ENCODE assay signal across 1 cellular context in genomic region chr7:30761214-30762156, GRCh38.
TF ChIP-seq lines count a peak whose summit lies in the region.

No MANE protein-coding gene starts in this region.

TF ChIP-seq in K562, 482 proteins besides CTCF, POLR2A, EP300 and RAD21 (continued from another document and continues in another):
- TF ChIP-seq ZBTB5 (IDR thresholded peaks at IDR 0.05), result no peak
- TF ChIP-seq MTA1 (IDR thresholded peaks at IDR 0.05; ENCODE audit: borderline replicate concordance), result peak; percentile 92
- TF ChIP-seq KAT2B (IDR thresholded peaks at IDR 0.05; ENCODE audit: low read depth, low read length), result no peak
- TF ChIP-seq NRF1 (conservative IDR thresholded peaks at IDR 0.05 in 1 of 2, IDR thresholded peaks at IDR 0.05 in 1 of 2), result peak; percentile 20 to 34; a peak in 2 of 4 replicates
- TF ChIP-seq HLTF (IDR thresholded peaks at IDR 0.05), result peak; percentile 69; the same call in 1 of the 2 replicates
- peak in 1 of 2 experiments; percentile 86; a peak in 2 of 4 replicates for TF ChIP-seq ZNF639 (CRISPR knock-in tag; conservative IDR thresholded peaks at IDR 0.05 in 1 of 2, IDR thresholded peaks at IDR 0.05 in 1 of 2)
- TF ChIP-seq ZBTB33 (CRISPR knock-in tag; IDR thresholded peaks at IDR 0.05), result peak; percentile 45; the same call in 1 of the 2 replicates
- no peak for TF ChIP-seq ZKSCAN8 (CRISPR knock-in tag; IDR thresholded peaks at IDR 0.05)
- 0 out of 2 replicates have a peak, but pooled peaks have one; percentile 17 for TF ChIP-seq ZBTB40 (IDR thresholded peaks at IDR 0.05)
- no peak for TF ChIP-seq ZBTB40 (CRISPR knock-in tag; IDR thresholded peaks at IDR 0.05)
- peak; percentile 78; the same call in 1 of the 2 replicates for TF ChIP-seq KHSRP (IDR thresholded peaks at IDR 0.05)
- peak; percentile 94 for TF ChIP-seq CEBPB (tag; IDR thresholded peaks at IDR 0.05)
- no peak for TF ChIP-seq FOXJ3 (CRISPR knock-in tag; IDR thresholded peaks at IDR 0.05)
- no peak for TF ChIP-seq ZNF830 (CRISPR knock-in tag; IDR thresholded peaks at IDR 0.05)
- TF ChIP-seq ZNF354B (CRISPR knock-in tag; IDR thresholded peaks at IDR 0.05), result no peak
- TF ChIP-seq SRF (CRISPR knock-in tag; IDR thresholded peaks at IDR 0.05), result peak in 1 of 2 experiments; percentile 76; a peak in 1 of 4 replicates
- no peak for TF ChIP-seq E4F1 (CRISPR knock-in tag; IDR thresholded peaks at IDR 0.05; ENCODE audit: borderline replicate concordance)
- peak; percentile 98 for TF ChIP-seq ZNF24 (IDR thresholded peaks at IDR 0.05)
- peak; percentile 60; the same call in 1 of the 2 replicates for TF ChIP-seq ATF3 (IDR thresholded peaks at IDR 0.05)
- TF ChIP-seq ATF3 (CRISPR knock-in tag; conservative IDR thresholded peaks at IDR 0.05), result no peak
- no peak for TF ChIP-seq MIER1 (IDR thresholded peaks at IDR 0.05; ENCODE audit: low read depth)
- no peak for TF ChIP-seq MTF1 (CRISPR knock-in tag; IDR thresholded peaks at IDR 0.05; ENCODE audit: borderline replicate concordance)
- peak; percentile 39; the same call in 1 of the 2 replicates for TF ChIP-seq TFAP4 (CRISPR knock-in tag; IDR thresholded peaks at IDR 0.05; ENCODE audit: borderline replicate concordance)
- TF ChIP-seq ZBED1 (IDR thresholded peaks at IDR 0.05), result peak; percentile 83; the same call in 1 of the 2 replicates
- TF ChIP-seq SMARCA4 (IDR thresholded peaks at IDR 0.05), result peak; percentile 100
- TF ChIP-seq SPI1 (IDR thresholded peaks at IDR 0.05; ENCODE audit: borderline replicate concordance, low read depth, low read length), result no peak
- 0 out of 2 replicates have a peak, but pooled peaks have one; percentile 84 for TF ChIP-seq PREB (CRISPR knock-in tag; IDR thresholded peaks at IDR 0.05)
- TF ChIP-seq NONO (IDR thresholded peaks at IDR 0.05; ENCODE audit: low read depth in 2 of 2, low read length in 1 of 2), result peak in 1 of 2 experiments; percentile 84; a peak in 1 of 4 replicates
- peak; percentile 99 for TF ChIP-seq DPF2 (IDR thresholded peaks at IDR 0.05)
- no peak for TF ChIP-seq SRSF9 (IDR thresholded peaks at IDR 0.05; ENCODE audit: borderline replicate concordance, low read depth, low read length)
- TF ChIP-seq ZNF174 (CRISPR knock-in tag; IDR thresholded peaks at IDR 0.05), result no peak
- TF ChIP-seq NFATC3 (IDR thresholded peaks at IDR 0.05), result peak; percentile 92
- TF ChIP-seq DMBX1 (CRISPR knock-in tag; IDR thresholded peaks at IDR 0.05; ENCODE audit: borderline replicate concordance), result peak; percentile 94
- peak; percentile 99 for TF ChIP-seq NCOR1 (IDR thresholded peaks at IDR 0.05)
- no peak for TF ChIP-seq ZNF699 (CRISPR knock-in tag; IDR thresholded peaks at IDR 0.05; ENCODE audit: insufficient replicate concordance)
- peak; percentile 84 for TF ChIP-seq CREM (IDR thresholded peaks at IDR 0.05; ENCODE audit: low read depth)
- peak; percentile 97 for TF ChIP-seq POLR2AphosphoS5 (IDR thresholded peaks at IDR 0.05; ENCODE audit: control insufficient read depth, insufficient read depth, low read depth, low read length)
- TF ChIP-seq KAT7 (CRISPR knock-in tag; IDR thresholded peaks at IDR 0.05; ENCODE audit: borderline replicate concordance), result peak; percentile 67; the same call in 1 of the 2 replicates
- no peak for TF ChIP-seq ZNF184 (CRISPR knock-in tag; IDR thresholded peaks at IDR 0.05)
- TF ChIP-seq CEBPG (CRISPR knock-in tag; IDR thresholded peaks at IDR 0.05), result no peak
- peak in 1 of 2 experiments; percentile 78; a peak in 2 of 4 replicates for TF ChIP-seq CEBPG (tag; conservative IDR thresholded peaks at IDR 0.05 in 1 of 2, IDR thresholded peaks at IDR 0.05 in 1 of 2)
- TF ChIP-seq JUN (IDR thresholded peaks at IDR 0.05; ENCODE audit: borderline replicate concordance, low read depth, low read length), result peak; percentile 10; the same call in 1 of the 2 replicates
- TF ChIP-seq JUN (CRISPR knock-in tag; IDR thresholded peaks at IDR 0.05; ENCODE audit: borderline replicate concordance), result no peak
- peak; percentile 83 for TF ChIP-seq MBD2 (IDR thresholded peaks at IDR 0.05; ENCODE audit: borderline replicate concordance, low read depth)
- no peak for TF ChIP-seq KAT8 (IDR thresholded peaks at IDR 0.05; ENCODE audit: low read depth)
- TF ChIP-seq NFE2L1 (tag; IDR thresholded peaks at IDR 0.05; ENCODE audit: borderline replicate concordance, low read depth), result no peak
- TF ChIP-seq TEAD1 (CRISPR knock-in tag; IDR thresholded peaks at IDR 0.05), result peak; percentile 94
